16 cellular contexts compared by ENCODE assay signal in genomic region chr15:90203922-90204321, GRCh38. TPM values are rescaled to one million over a fixed set of nuclear protein-coding genes. Genes with fewer than 3 reads are reported as not detected.
A peak's percentile ranks its signal among the peaks of the same experiment; 100 is the strongest.
DNase-seq lines count a peak whose midpoint lies in the region; ATAC-seq and TF ChIP-seq lines count a peak whose summit lies in the region.
"Had no signal": no experiment of that assay in that cellular context is flagged by ENCODE, and none has a peak within 500 bp of the region (broad histone marks: within the 10 kb centered on the region; RNA-seq: fewer than 3 reads in every experiment).

No MANE protein-coding gene starts in this region.

- H3K27me3 ChIP-seq in heart right ventricle, result no peaks in the 10 kb centered on the region
- H3K27me3 ChIP-seq: heart left ventricle had no signal

- peaks cover 19 to 62% (median 44%) of the 10 kb centered on the region in 9 donors for H3K4me1 ChIP-seq in heart right ventricle

- peak overlapping the region; percentile 50 for H3K27ac Mint-ChIP-seq in stimulated activated memory B cell treated with anti-CD40 and anti-IgM and Interleukin-4, amounts not matched to agents 10 μg/mL and 1 μg/mL and 100 μg/mL, for 72 hours

- H3K36me3 ChIP-seq in heart right ventricle, result peaks cover 0 to 30% (median 0%) of the 10 kb centered on the region in 9 donors

- peaks cover 87% of the 10 kb centered on the region for H3K4me1 Mint-ChIP-seq in stimulated activated memory B cell treated with anti-CD40 and anti-IgM and Interleukin-4, amounts not matched to agents 10 μg/mL and 1 μg/mL and 100 μg/mL, for 72 hours

- 63 to 66% methylated on average over 8 of the region's 8 CpGs for WGBS in heart right ventricle, 2 donors

- intact Hi-C loops in heart right ventricle (cut with DNase I), result no loop called here

- H3K9me3 ChIP-seq in heart right ventricle, result no peaks in the 10 kb centered on the region
- H3K9me3 ChIP-seq: heart left ventricle had no signal

- H3K27me3 Mint-ChIP-seq in stimulated activated memory B cell treated with anti-CD40 and anti-IgM and Interleukin-4, amounts not matched to agents 10 μg/mL and 1 μg/mL and 100 μg/mL, for 72 hours, result no peaks in the 10 kb centered on the region

- ATAC-seq in GM18870 (IDR thresholded peaks at IDR 0.05; ENCODE audit: unreplicated experiment) (peak; percentile 51), heart right ventricle (no peak), HG03196 (IDR thresholded peaks at IDR 0.05; ENCODE audit: unreplicated experiment) (no peak)
- no peak for ATAC-seq in stimulated activated memory B cell treated with anti-CD40 and anti-IgM and Interleukin-4, amounts not matched to agents 10 μg/mL and 1 μg/mL and 100 μg/mL, for 72 hours
- ATAC-seq: heart left ventricle had no signal

- peaks cover 9% of the 10 kb centered on the region for H3K36me3 Mint-ChIP-seq in stimulated activated memory B cell treated with anti-CD40 and anti-IgM and Interleukin-4, amounts not matched to agents 10 μg/mL and 1 μg/mL and 100 μg/mL, for 72 hours

- no peak overlapping the region for H3K27ac ChIP-seq in heart right ventricle
- H3K27ac ChIP-seq: heart left ventricle, SK-N-MC had no signal

- TF ChIP-seq CTCF in fibroblast of mammary gland (conservative IDR thresholded peaks at IDR 0.05; ENCODE audit: control insufficient read depth, insufficient read depth, low read depth, low read length) (no peak), heart right ventricle (IDR thresholded peaks at IDR 0.05) (no peak)

- peak overlapping the region; percentile 24 for H3K4me3 Mint-ChIP-seq in stimulated activated memory B cell treated with anti-CD40 and anti-IgM and Interleukin-4, amounts not matched to agents 10 μg/mL and 1 μg/mL and 100 μg/mL, for 72 hours

- no peaks in the 10 kb centered on the region for H3K9me3 Mint-ChIP-seq in stimulated activated memory B cell treated with anti-CD40 and anti-IgM and Interleukin-4, amounts not matched to agents 10 μg/mL and 1 μg/mL and 100 μg/mL, for 72 hours

- H3K4me3 ChIP-seq in fibroblast of mammary gland (ENCODE audit: control insufficient read depth, low read depth, low read length), result no peak overlapping the region
- H3K4me3 ChIP-seq in heart right ventricle, result no peak overlapping the region
- H3K4me3 ChIP-seq: heart left ventricle, SK-N-MC had no signal

- DNase-seq in RKO (ENCODE audit: low spot score) (peak; percentile 15), fibroblast of mammary gland (ENCODE audit: low read depth) (peak; percentile 16), heart right ventricle (no peak), NCI-H2107 treated with DMSO at 0.1 percent for 48 hours (lab: John Stamatoyannopoulos, UW; ENCODE audit: unreplicated experiment) (no peak)
- DNase-seq: activated CD4-positive, alpha-beta T cell treated with anti-CD3 and anti-CD28 coated beads for 4 hours; dermis blood vessel endothelial cell; EL; mesendoderm; NCI-H2171 treated with DMSO at 0.1 percent for 48 hours; retina had no signal

RNA-seq across cellular contexts. Expression of gene SEMA4B, which starts 2.8 kb away (rescaled TPM):
- 10 to 100 TPM in 9 of 10 donors, 1 to 10 TPM in 1; 9.9 to 76.7 (median 15.1) TPM for total RNA-seq in heart right ventricle
- polyA plus RNA-seq in heart right ventricle, result 10 to 100 TPM; 24.7 to 27.0 TPM

RNA-seq across cellular contexts. Expression of gene CIB1, which starts 29.8 kb away (rescaled TPM):
- total RNA-seq in heart right ventricle, result 10 to 100 TPM; 70.5 to 95.6 (median 77.7) TPM
- polyA plus RNA-seq in heart right ventricle, result 100 to 1,000 TPM in 1 of 2 donors, 10 to 100 TPM in 1; 80.2 to 144 TPM

RNA-seq across cellular contexts. Expression of gene GDPGP1, which starts 30.1 kb away (rescaled TPM):
- 10 to 100 TPM; 11.4 to 16.3 (median 13.0) TPM for total RNA-seq in heart right ventricle
- polyA plus RNA-seq in heart right ventricle, result 1 to 10 TPM; 3.0 to 4.9 TPM

RNA-seq across cellular contexts. Expression of gene TTLL13, which starts 45.4 kb away (rescaled TPM):
- under 1 TPM in 6 of 10 donors, not detected in 4; 0.19 to 0.78 (median 0.24) TPM for total RNA-seq in heart right ventricle
- polyA plus RNA-seq in heart right ventricle, result under 1 TPM; 0.09 to 0.44 TPM
- total RNA-seq: urinary bladder had no signal

Comparison
In these comparisons a context has a peak if more than half of its experiments do, and no peak if none do; other contexts are left out.
1. DNase-seq: peak in RKO (single experiment) and fibroblast of mammary gland (single experiment); none in heart right ventricle (0 of 2) and NCI-H2107 treated with DMSO at 0.1 percent for 48 hours (single experiment).